In the genomic region with DNA sequence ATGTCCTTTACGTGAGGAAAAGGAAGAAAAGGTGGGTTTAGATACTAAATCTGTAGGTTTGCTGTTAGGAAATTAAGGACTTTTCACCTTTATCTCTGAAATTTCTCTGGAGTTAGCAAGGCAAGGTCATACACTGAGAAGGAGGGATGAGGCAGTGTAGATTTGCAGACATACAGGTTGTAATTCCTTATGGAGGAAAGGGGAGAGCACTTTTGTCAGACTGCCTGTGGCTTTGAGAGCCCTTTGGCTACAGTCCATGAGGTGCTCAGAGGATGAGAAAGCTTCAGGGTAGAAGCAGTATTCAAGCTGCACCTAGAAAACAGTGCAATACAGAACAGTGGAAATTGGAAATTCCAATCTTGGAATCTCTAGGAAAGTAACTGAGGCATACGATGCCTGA, we compare ENCODE assay signal across 20 cellular contexts. TPM values are rescaled to one million over a fixed set of nuclear protein-coding genes. Genes with fewer than 3 reads are reported as not detected.
DNase-seq lines count a peak whose midpoint lies in the region; ATAC-seq and TF ChIP-seq lines count a peak whose summit lies in the region.
"Had no signal": no experiment of that assay in that cellular context is flagged by ENCODE, and none has a peak within 500 bp of the region (broad histone marks: within the 10 kb centered on the region; RNA-seq: fewer than 3 reads in every experiment).

No MANE protein-coding gene starts in this region.

- no peaks in the 10 kb centered on the region for H3K9me3 ChIP-seq in HEK293 (ENCODE audit: control insufficient read depth, insufficient read depth, low read depth, low read length)
- H3K9me3 ChIP-seq: sigmoid colon had no signal

- DNase-seq in activated CD4-positive, alpha-beta memory T cell treated with anti-CD3 and anti-CD28 coated beads, Interleukin-2, amount 10 ng/mL, durations not matched to agents 7 days and 5 days, result no peak
- DNase-seq in activated CD4-positive, alpha-beta memory T cell treated with anti-CD3 and anti-CD28 coated beads for 36 hours, result no peak
- no peak for DNase-seq in activated naive CD8-positive, alpha-beta T cell treated with anti-CD3 and anti-CD28 coated beads, Interleukin-2, amount 50 U/mL, for 24 hours
- DNase-seq in osteocyte (ENCODE audit: extremely low spot score, unreplicated experiment), result no peak
- no peak for DNase-seq in activated gamma-delta T cell treated with Interleukin-2 at 50 U/mL for 16 hours
- DNase-seq in central memory CD4-positive, alpha-beta T cell, result no peak
- no peak for DNase-seq in globus pallidus (ENCODE audit: low spot score)
- DNase-seq: activated CD4-positive, alpha-beta T cell treated with anti-CD3 and anti-CD28 coated beads, Interleukin-2, amount 50 U/mL, for 4 hours; anterior cingulate cortex; cerebellar nuclear complex; GOT3; islet precursor cell; MV-4-11; NCI-H2081 treated with DMSO at 0.1 percent for 48 hours; NCI-H526 treated with DMSO at 0.1 percent for 48 hours; sigmoid colon; stimulated activated CD4-positive, alpha-beta T cell treated with anti-CD3 and anti-CD28 coated beads, Interleukin-1b, Interleukin-23, amount 100 ng/mL, for 48 hours had no signal

- H3K4me3 Mint-ChIP-seq in activated CD4-positive, alpha-beta memory T cell treated with anti-CD3 and anti-CD28 coated beads, Interleukin-2, amount 10 ng/mL, durations not matched to agents 7 days and 5 days, result no peak overlapping the region
- H3K4me3 Mint-ChIP-seq in activated CD4-positive, alpha-beta memory T cell treated with anti-CD3 and anti-CD28 coated beads for 36 hours, result no peak overlapping the region
- H3K4me3 Mint-ChIP-seq in activated naive CD8-positive, alpha-beta T cell treated with anti-CD3 and anti-CD28 coated beads, Interleukin-2, amount 50 U/mL, for 24 hours, result no peak overlapping the region
- H3K4me3 Mint-ChIP-seq in osteocyte (ENCODE audit: unreplicated experiment), result no peak overlapping the region
- H3K4me3 Mint-ChIP-seq: IgD-negative memory B cell had no signal

- CTCF ChIA-PET in activated CD4-positive, alpha-beta memory T cell treated with anti-CD3 and anti-CD28 coated beads, Interleukin-2, amount 10 ng/mL, durations not matched to agents 7 days and 5 days (lab: Charles Lee), result interaction anchor here (1.0 kb wide), 1 partner anchor 11 kb away, joined by 3 read pairs; a partner anchor contains a TSS
- CTCF ChIA-PET in activated CD4-positive, alpha-beta memory T cell treated with anti-CD3 and anti-CD28 coated beads for 36 hours (lab: Charles Lee), result no interaction called here
- CTCF ChIA-PET in HEK293 (lab: Yijun Ruan, JAX), result interaction anchor here (0.7 kb wide), 1 partner anchor 80 kb away, joined by 4 read pairs; no protein-coding TSS in a partner anchor

- H3K27ac ChIP-seq in HEK293 (ENCODE audit: extremely low read depth, low read depth, low read length), result no peak overlapping the region
- H3K27ac ChIP-seq: sigmoid colon, SK-N-MC had no signal

- H3K36me3 Mint-ChIP-seq in activated CD4-positive, alpha-beta memory T cell treated with anti-CD3 and anti-CD28 coated beads, Interleukin-2, amount 10 ng/mL, durations not matched to agents 7 days and 5 days (ENCODE audit: low read depth), result peaks cover 61% of the 10 kb centered on the region
- H3K36me3 Mint-ChIP-seq in activated CD4-positive, alpha-beta memory T cell treated with anti-CD3 and anti-CD28 coated beads for 36 hours, result peaks cover 43% of the 10 kb centered on the region
- peaks cover 50% of the 10 kb centered on the region for H3K36me3 Mint-ChIP-seq in activated naive CD8-positive, alpha-beta T cell treated with anti-CD3 and anti-CD28 coated beads, Interleukin-2, amount 50 U/mL, for 24 hours (ENCODE audit: low read depth)
- peaks cover 30% of the 10 kb centered on the region for H3K36me3 Mint-ChIP-seq in osteocyte (ENCODE audit: unreplicated experiment)

- H3K4me1 ChIP-seq in HEK293 (ENCODE audit: control insufficient read depth, insufficient read depth, low read length), result no peaks in the 10 kb centered on the region
- H3K4me1 ChIP-seq: sigmoid colon had no signal

- H3K9me3 Mint-ChIP-seq in activated CD4-positive, alpha-beta memory T cell treated with anti-CD3 and anti-CD28 coated beads, Interleukin-2, amount 10 ng/mL, durations not matched to agents 7 days and 5 days, result no peaks in the 10 kb centered on the region
- H3K9me3 Mint-ChIP-seq in activated CD4-positive, alpha-beta memory T cell treated with anti-CD3 and anti-CD28 coated beads for 36 hours, result no peaks in the 10 kb centered on the region
- no peaks in the 10 kb centered on the region for H3K9me3 Mint-ChIP-seq in activated naive CD8-positive, alpha-beta T cell treated with anti-CD3 and anti-CD28 coated beads, Interleukin-2, amount 50 U/mL, for 24 hours
- H3K9me3 Mint-ChIP-seq in osteocyte (ENCODE audit: unreplicated experiment), result no peaks in the 10 kb centered on the region
- H3K9me3 Mint-ChIP-seq: IgD-negative memory B cell had no signal

- TF ChIP-seq CTCF in HEK293 (tag by site-specific recombination; IDR thresholded peaks at IDR 0.05) (no peak), osteocyte (IDR thresholded peaks at IDR 0.05) (no peak)

- H3K4me1 Mint-ChIP-seq in activated CD4-positive, alpha-beta memory T cell treated with anti-CD3 and anti-CD28 coated beads, Interleukin-2, amount 10 ng/mL, durations not matched to agents 7 days and 5 days, result peaks cover 39% of the 10 kb centered on the region
- peaks cover 24% of the 10 kb centered on the region for H3K4me1 Mint-ChIP-seq in activated CD4-positive, alpha-beta memory T cell treated with anti-CD3 and anti-CD28 coated beads for 36 hours (ENCODE audit: low read depth)
- H3K4me1 Mint-ChIP-seq in activated naive CD8-positive, alpha-beta T cell treated with anti-CD3 and anti-CD28 coated beads, Interleukin-2, amount 50 U/mL, for 24 hours, result peaks cover 26% of the 10 kb centered on the region
- H3K4me1 Mint-ChIP-seq in osteocyte (ENCODE audit: unreplicated experiment), result no peaks in the 10 kb centered on the region

- peak overlapping the region; percentile 4 for H3K27ac Mint-ChIP-seq in activated CD4-positive, alpha-beta memory T cell treated with anti-CD3 and anti-CD28 coated beads, Interleukin-2, amount 10 ng/mL, durations not matched to agents 7 days and 5 days
- H3K27ac Mint-ChIP-seq in activated CD4-positive, alpha-beta memory T cell treated with anti-CD3 and anti-CD28 coated beads for 36 hours, result no peak overlapping the region
- peak overlapping the region; percentile 67 for H3K27ac Mint-ChIP-seq in activated naive CD8-positive, alpha-beta T cell treated with anti-CD3 and anti-CD28 coated beads, Interleukin-2, amount 50 U/mL, for 24 hours
- H3K27ac Mint-ChIP-seq in osteocyte (ENCODE audit: unreplicated experiment), result peak overlapping the region; percentile 19

- no peak for ATAC-seq in activated naive CD8-positive, alpha-beta T cell treated with anti-CD3 and anti-CD28 coated beads, Interleukin-2, amount 50 U/mL, for 24 hours

- H3K36me3 ChIP-seq in HEK293 (ENCODE audit: control insufficient read depth in 2 of 2, insufficient read depth in 1 of 2, low read length in 2 of 2), result peaks cover 18 to 62% of the 10 kb centered on the region in 2 experiments; a peak in 2 of 3 replicates

- H3K27me3 Mint-ChIP-seq in activated CD4-positive, alpha-beta memory T cell treated with anti-CD3 and anti-CD28 coated beads, Interleukin-2, amount 10 ng/mL, durations not matched to agents 7 days and 5 days, result no peaks in the 10 kb centered on the region
- H3K27me3 Mint-ChIP-seq in activated CD4-positive, alpha-beta memory T cell treated with anti-CD3 and anti-CD28 coated beads for 36 hours, result no peaks in the 10 kb centered on the region
- no peaks in the 10 kb centered on the region for H3K27me3 Mint-ChIP-seq in activated naive CD8-positive, alpha-beta T cell treated with anti-CD3 and anti-CD28 coated beads, Interleukin-2, amount 50 U/mL, for 24 hours
- no peaks in the 10 kb centered on the region for H3K27me3 Mint-ChIP-seq in osteocyte (ENCODE audit: unreplicated experiment)
- H3K27me3 Mint-ChIP-seq: IgD-negative memory B cell had no signal

- intact Hi-C loops in activated CD4-positive, alpha-beta memory T cell treated with anti-CD3 and anti-CD28 coated beads for 36 hours (cut with micrococcal nuclease), result no loop called here

- POLR2A ChIA-PET in activated CD4-positive, alpha-beta memory T cell treated with anti-CD3 and anti-CD28 coated beads, Interleukin-2, amount 10 ng/mL, durations not matched to agents 7 days and 5 days (lab: Charles Lee), result interaction anchor here (0.9 to 3.3 kb wide), 4 partner anchors 12 to 59 kb away, joined by 5 to 19 read pairs (median 16); a partner anchor contains a TSS
- POLR2A ChIA-PET in activated CD4-positive, alpha-beta memory T cell treated with anti-CD3 and anti-CD28 coated beads for 36 hours (lab: Charles Lee), result interaction anchor here (1.3 kb wide), 1 partner anchor 9 kb away, joined by 4 read pairs; no protein-coding TSS in a partner anchor
- POLR2A ChIA-PET in HEK293 (lab: Yijun Ruan, JAX), result interaction anchor here (0.6 to 1.4 kb wide), 3 partner anchors 8 to 223 kb away, joined by 3 to 6 read pairs (median 3); a partner anchor contains a TSS

- H3K4me3 ChIP-seq in HEK293 (ENCODE audit: low read depth, low read length), result no peak overlapping the region
- H3K4me3 ChIP-seq: sigmoid colon, SK-N-MC had no signal

TF ChIP-seq in HEK293, 187 proteins besides CTCF, POLR2A, EP300 and RAD21:
- TF ChIP-seq SP3 (tag by site-specific recombination; IDR thresholded peaks at IDR 0.05) (no peak), ZNF292 (tag by site-specific recombination; IDR thresholded peaks at IDR 0.05; ENCODE audit: borderline replicate concordance, low read depth) (no peak), ZNF366 (tag by site-specific recombination; conservative IDR thresholded peaks at IDR 0.05) (0 out of 2 replicates have a peak, but pooled peaks have one; percentile 27)

RNA-seq across cellular contexts. Expression of a gene that starts 8.3 kb away (rescaled TPM):
- total RNA-seq in activated CD4-positive, alpha-beta memory T cell treated with anti-CD3 and anti-CD28 coated beads, Interleukin-2, amount 10 ng/mL, durations not matched to agents 7 days and 5 days, result 1,000 to 10,000 TPM; 1,898 to 2,001 TPM
- 1,000 to 10,000 TPM; 2,924 to 2,949 TPM for total RNA-seq in activated CD4-positive, alpha-beta memory T cell treated with anti-CD3 and anti-CD28 coated beads for 36 hours
- 1,629 and 1,726 TPM in 2 replicates for total RNA-seq in osteocyte

RNA-seq across cellular contexts. Expression of a gene that starts 11.5 kb away (rescaled TPM):
- total RNA-seq in activated CD4-positive, alpha-beta memory T cell treated with anti-CD3 and anti-CD28 coated beads, Interleukin-2, amount 10 ng/mL, durations not matched to agents 7 days and 5 days, result 10 to 100 TPM; 10.5 to 10.6 TPM
- 1 to 10 TPM; 7.4 to 8.3 TPM for total RNA-seq in activated CD4-positive, alpha-beta memory T cell treated with anti-CD3 and anti-CD28 coated beads for 36 hours
- total RNA-seq in osteocyte, result 6.7 and 8.4 TPM in 2 replicates

RNA-seq across cellular contexts. Expression of a gene that starts 40.4 kb away (rescaled TPM):
- total RNA-seq in activated CD4-positive, alpha-beta memory T cell treated with anti-CD3 and anti-CD28 coated beads, Interleukin-2, amount 10 ng/mL, durations not matched to agents 7 days and 5 days, result 1 to 10 TPM; 6.1 to 6.3 TPM
- total RNA-seq in activated CD4-positive, alpha-beta memory T cell treated with anti-CD3 and anti-CD28 coated beads for 36 hours, result 1 to 10 TPM; 2.9 to 3.7 TPM
- total RNA-seq in osteocyte, result 3.7 and 4.8 TPM in 2 replicates

RNA-seq across cellular contexts. Expression of a gene that starts 59.3 kb away (rescaled TPM):
- total RNA-seq in activated CD4-positive, alpha-beta memory T cell treated with anti-CD3 and anti-CD28 coated beads, Interleukin-2, amount 10 ng/mL, durations not matched to agents 7 days and 5 days, result 10 to 100 TPM; 24.9 to 25.7 TPM
- total RNA-seq in activated CD4-positive, alpha-beta memory T cell treated with anti-CD3 and anti-CD28 coated beads for 36 hours, result 10 to 100 TPM; 19.7 to 22.3 TPM
- 27.9 and 30.8 TPM in 2 replicates for total RNA-seq in osteocyte
